ENCODE assay signal across 18 cellular contexts in the genomic region with DNA sequence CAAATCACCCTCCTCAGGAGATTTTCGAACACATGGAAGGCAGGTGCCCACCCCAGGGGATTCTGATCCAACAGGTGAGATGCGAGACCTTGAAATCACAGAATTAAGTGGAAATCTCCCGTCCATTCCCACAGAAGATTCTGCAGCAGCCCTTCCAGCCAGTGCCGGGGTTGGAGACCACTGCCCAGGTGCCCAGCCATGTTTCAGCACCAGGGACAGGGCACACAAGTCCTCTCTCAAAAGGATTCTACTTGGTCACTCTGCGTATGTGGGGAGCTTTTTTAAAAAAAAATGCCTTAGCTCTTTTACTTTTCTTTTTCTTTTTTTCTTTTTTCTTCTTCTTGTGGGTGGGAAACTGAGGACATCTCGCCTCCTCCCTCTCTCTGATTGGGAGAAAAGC.
DNase-seq lines count a peak whose midpoint lies in the region; ATAC-seq and TF ChIP-seq lines count a peak whose summit lies in the region.
"Had no signal": no experiment of that assay in that cellular context is flagged by ENCODE, and none has a peak within 500 bp of the region (broad histone marks: within the 10 kb centered on the region; RNA-seq: fewer than 3 reads in every experiment).

No MANE protein-coding gene starts in this region.

- H3K4me1 ChIP-seq in osteoblast (ENCODE audit: insufficient read depth, low read length) = no peaks in the 10 kb centered on the region

- H3K27me3 ChIP-seq in H7 (ENCODE audit: control insufficient read depth, insufficient read depth, low read length) (peaks cover 75% of the 10 kb centered on the region), osteoblast (ENCODE audit: insufficient read depth, low read length) (peaks cover 46% of the 10 kb centered on the region)

- no peaks in the 10 kb centered on the region for H3K79me2 ChIP-seq in osteoblast (ENCODE audit: insufficient read depth, low read length)

- H3K36me3 ChIP-seq in H7 (replicated peaks; ENCODE audit: control insufficient read depth, insufficient read depth, low read length) (no peaks in the 10 kb centered on the region), osteoblast (ENCODE audit: insufficient read depth, low read length) (no peaks in the 10 kb centered on the region)

- DNase-seq in H7 (peak; percentile 72), RKO (ENCODE audit: low spot score) (peak; percentile 30), epithelial cell of esophagus (ENCODE audit: low read depth) (peak; percentile 43), osteoblast (ENCODE audit: insufficient read length, low spot score, missing footprints) (peak; percentile 18), HK-2 (ENCODE audit: unreplicated experiment) (no peak)
- DNase-seq: activated CD4-positive, alpha-beta T cell treated with anti-CD3 and anti-CD28 coated beads for 48 hours; activated naive CD8-positive, alpha-beta T cell treated with anti-CD3 and anti-CD28 coated beads, Interleukin-2, amount 50 U/mL, for 24 hours; activated T-cell treated with anti-CD3 and anti-CD28 coated beads, Interleukin-2, amount 50 U/mL, for 1 hour; CD4-positive, CD25-positive, alpha-beta regulatory T cell; naive thymus-derived CD8-positive, alpha-beta T cell; NCI-H446; stimulated activated naive B cell treated with anti-CD40 and anti-IgM and Interleukin-4, amounts not matched to agents 10 μg/mL and 1 μg/mL and 100 μg/mL, for 72 hours had no signal

- no peak overlapping the region for H3K4me2 ChIP-seq in osteoblast (ENCODE audit: insufficient read depth, low read length)

- ATAC-seq in HG03175 (IDR thresholded peaks at IDR 0.05; ENCODE audit: unreplicated experiment) = no peak
- no peak for ATAC-seq in HG03378 (IDR thresholded peaks at IDR 0.05; ENCODE audit: unreplicated experiment)
- ATAC-seq: esophagus mucosa; left lobe of liver; naive thymus-derived CD8-positive, alpha-beta T cell; sciatic nerve had no signal

- H3K9me3 ChIP-seq in osteoblast (ENCODE audit: low read depth, low read length) = no peaks in the 10 kb centered on the region

- peaks cover 5% of the 10 kb centered on the region for H4K20me1 ChIP-seq in osteoblast (ENCODE audit: insufficient read depth, low read length)

- TF ChIP-seq CTCF in epithelial cell of esophagus (IDR thresholded peaks at IDR 0.05; ENCODE audit: insufficient read depth, low read depth, low read length, missing control alignments) (no peak), osteoblast (IDR thresholded peaks at IDR 0.05; ENCODE audit: extremely low read depth, low read depth, low read length) (no peak)

- H2AFZ ChIP-seq in osteoblast (ENCODE audit: low read length) = no peak overlapping the region

- H3K27ac ChIP-seq in osteoblast (ENCODE audit: low read depth, low read length) = no peak overlapping the region
- H3K27ac ChIP-seq: coronary artery had no signal

- H3K4me3 ChIP-seq in H7 (ENCODE audit: insufficient read depth, low read depth, low read length) (no peak overlapping the region), epithelial cell of esophagus (ENCODE audit: low read length) (no peak overlapping the region), osteoblast (ENCODE audit: insufficient read depth, low read length) (no peak overlapping the region)
- H3K4me3 ChIP-seq: coronary artery had no signal
